ENCODE assay signal across 8 cellular contexts in the genomic region with DNA sequence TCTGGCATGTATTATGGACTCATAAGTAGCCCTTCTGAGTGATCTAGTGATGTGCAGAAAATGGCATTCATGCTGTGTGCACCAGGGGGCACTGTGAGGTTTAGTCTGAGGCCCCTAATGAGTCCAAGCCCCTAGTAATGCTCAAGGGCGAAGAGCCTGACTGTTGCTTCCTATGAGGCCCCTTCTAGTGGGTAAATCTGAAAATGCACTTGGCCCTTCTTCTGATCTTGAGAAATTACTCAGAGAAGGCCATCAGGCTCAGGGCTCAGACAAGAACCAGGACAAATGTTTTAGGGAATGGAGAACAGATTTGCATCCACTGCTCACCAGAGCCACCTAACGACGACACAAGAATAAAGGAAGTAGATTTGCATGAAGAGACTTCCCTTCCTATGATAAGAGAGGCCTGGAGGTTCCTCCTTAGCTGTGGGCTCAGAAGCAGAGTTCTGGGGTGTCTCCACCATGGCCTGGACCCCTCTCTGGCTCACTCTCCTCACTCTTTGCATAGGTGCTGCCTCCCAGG.
A peak's percentile ranks its signal among the peaks of the same experiment; 100 is the strongest.
DNase-seq lines count a peak whose midpoint lies in the region; ATAC-seq and TF ChIP-seq lines count a peak whose summit lies in the region.

No MANE protein-coding gene starts in this region.

- H3K9me3 Mint-ChIP-seq in stimulated activated naive CD8-positive, alpha-beta T cell treated with anti-CD3 and anti-CD28 coated beads, Interleukin-15, Interleukin-2, amounts not matched to agents 100 ng/mL and 50 ng/mL, for 24 hours: no peaks in the 10 kb centered on the region

- no peaks in the 10 kb centered on the region for H3K27me3 Mint-ChIP-seq in stimulated activated naive CD8-positive, alpha-beta T cell treated with anti-CD3 and anti-CD28 coated beads, Interleukin-15, Interleukin-2, amounts not matched to agents 100 ng/mL and 50 ng/mL, for 24 hours

- H3K36me3 ChIP-seq in right lobe of liver: no peaks in the 10 kb centered on the region

- H3K4me3 Mint-ChIP-seq in stimulated activated naive CD8-positive, alpha-beta T cell treated with anti-CD3 and anti-CD28 coated beads, Interleukin-15, Interleukin-2, amounts not matched to agents 100 ng/mL and 50 ng/mL, for 24 hours: no peak overlapping the region

- H3K36me3 Mint-ChIP-seq in stimulated activated naive CD8-positive, alpha-beta T cell treated with anti-CD3 and anti-CD28 coated beads, Interleukin-15, Interleukin-2, amounts not matched to agents 100 ng/mL and 50 ng/mL, for 24 hours (ENCODE audit: low read depth): no peaks in the 10 kb centered on the region

- H3K4me1 ChIP-seq in right lobe of liver: no peaks in the 10 kb centered on the region

- no peaks in the 10 kb centered on the region for H3K27me3 ChIP-seq in right lobe of liver

- H3K27ac Mint-ChIP-seq in stimulated activated naive CD8-positive, alpha-beta T cell treated with anti-CD3 and anti-CD28 coated beads, Interleukin-15, Interleukin-2, amounts not matched to agents 100 ng/mL and 50 ng/mL, for 24 hours: peak overlapping the region; percentile 38

- H3K9me3 ChIP-seq in right lobe of liver: no peaks in the 10 kb centered on the region

- peak; percentile 56 for DNase-seq in COLO829 (ENCODE audit: low spot score)
- DNase-seq in SK-N-DZ (ENCODE audit: low spot score): peak; percentile 31
- peak; percentile 57 to 76 for DNase-seq in cardiac fibroblast (ENCODE audit: low read depth in 2 of 2)
- DNase-seq in right lobe of liver: no peak
- no peak for DNase-seq in SW 1271 (lab: John Stamatoyannopoulos, UW)

- H3K4me3 ChIP-seq in cardiac fibroblast (replicated peaks in 1 of 2; ENCODE audit: low read depth in 2 of 2, low read length in 2 of 2) (no peak overlapping the region), right lobe of liver (no peak overlapping the region)

- ATAC-seq in GM19328 (IDR thresholded peaks at IDR 0.05; ENCODE audit: unreplicated experiment) (peak; percentile 48), HG03571 (IDR thresholded peaks at IDR 0.05; ENCODE audit: unreplicated experiment) (peak; percentile 60), right lobe of liver (peak; percentile 72 to 90 (median 84))

- TF ChIP-seq POLR2A in right lobe of liver (IDR thresholded peaks at IDR 0.05): no peak

- H3K4me1 Mint-ChIP-seq in stimulated activated naive CD8-positive, alpha-beta T cell treated with anti-CD3 and anti-CD28 coated beads, Interleukin-15, Interleukin-2, amounts not matched to agents 100 ng/mL and 50 ng/mL, for 24 hours (ENCODE audit: low read depth): peaks cover 35% of the 10 kb centered on the region

- intact Hi-C loops in right lobe of liver (cut with DNase I): no loop called here

- 0% methylated on average over 2 of the region's 3 CpGs for WGBS in right lobe of liver (ENCODE audit: insufficient coverage, low coverage, low lambda C conversion rate, missing lambda C conversion rate)

- H3K27ac ChIP-seq in right lobe of liver: peak overlapping the region in 1 of 3 donors; percentile 61

- TF ChIP-seq CTCF in cardiac fibroblast (IDR thresholded peaks at IDR 0.05; ENCODE audit: low read depth, low read length) (peak; percentile 70), right lobe of liver (IDR thresholded peaks at IDR 0.05) (peak; percentile 46 to 56 (median 52))

Comparison
In these comparisons a context has a peak if more than half of its experiments do, and no peak if none do; other contexts are left out.
1. DNase-seq: peak in COLO829 (single experiment), SK-N-DZ (single experiment) and cardiac fibroblast (2 of 2); none in right lobe of liver (0 of 3) and SW 1271 (0 of 2).
2. Peak in every context shown above with its lines, with median percentiles within 50 percentile points of each other: ATAC-seq.